ENCODE assay signal across 18 cellular contexts in the genomic region with DNA sequence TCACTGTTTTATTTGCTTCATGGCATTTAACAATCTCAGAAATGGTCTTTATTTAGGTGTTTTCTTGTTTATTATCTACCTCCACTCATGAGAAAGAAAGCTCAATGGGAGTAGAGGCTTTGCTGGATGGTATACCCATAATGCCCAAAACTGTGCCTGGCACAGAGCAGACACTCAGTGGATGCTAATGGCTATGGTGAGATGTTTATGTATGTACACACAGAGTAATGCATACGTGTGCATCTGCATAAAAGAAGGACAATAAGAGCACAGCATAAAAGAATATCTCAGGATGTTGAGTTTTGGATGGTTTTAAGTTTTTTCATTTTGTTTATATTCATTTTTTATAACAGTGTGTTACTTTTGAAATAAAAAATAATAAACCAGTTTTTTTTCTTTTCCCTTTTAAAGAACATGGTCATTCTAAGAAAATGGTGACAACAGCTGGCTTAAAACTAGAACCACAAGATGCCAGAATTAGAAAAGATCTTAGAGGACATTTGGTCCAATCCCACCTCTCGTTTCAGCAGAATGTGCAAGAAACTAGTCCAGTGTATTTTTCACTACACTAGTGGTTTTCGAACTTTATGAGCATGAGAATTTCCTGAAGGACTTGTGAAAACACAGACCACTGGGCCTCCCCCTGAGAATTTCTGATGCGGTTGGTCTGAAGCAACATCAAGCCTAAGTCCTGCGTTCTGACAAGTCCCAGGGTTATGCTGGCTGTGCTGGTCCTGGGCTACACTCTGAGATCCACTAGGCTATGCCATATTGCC.
A peak's percentile ranks its signal among the peaks of the same experiment; 100 is the strongest.
DNase-seq lines count a peak whose midpoint lies in the region; ATAC-seq and TF ChIP-seq lines count a peak whose summit lies in the region.
"Had no signal": no experiment of that assay in that cellular context is flagged by ENCODE, and none has a peak within 500 bp of the region (broad histone marks: within the 10 kb centered on the region; RNA-seq: fewer than 3 reads in every experiment).

No MANE protein-coding gene starts in this region.

- H3K4me3 ChIP-seq in Karpas-422 (ENCODE audit: low read length) (no peak overlapping the region), neural progenitor cell (no peak overlapping the region)
- H3K4me3 ChIP-seq: A549, adrenal gland, colonic mucosa, spleen, thyroid gland had no signal

- ATAC-seq in GM21390 (IDR thresholded peaks at IDR 0.05; ENCODE audit: unreplicated experiment) (peak; percentile 43), HG03135 (IDR thresholded peaks at IDR 0.05; ENCODE audit: unreplicated experiment) (no peak)
- ATAC-seq: A549 had no signal

- H3K4me3 Mint-ChIP-seq in activated T-cell treated with anti-CD3 and anti-CD28 coated beads, Interleukin-2, amount 50 U/mL, for 24 hours, result no peak overlapping the region
- H3K4me3 Mint-ChIP-seq in neural progenitor cell, result no peak overlapping the region

- peaks cover 95% of the 10 kb centered on the region for H3K4me1 Mint-ChIP-seq in activated T-cell treated with anti-CD3 and anti-CD28 coated beads, Interleukin-2, amount 50 U/mL, for 24 hours (ENCODE audit: low read depth)
- peaks cover 58% of the 10 kb centered on the region for H3K4me1 Mint-ChIP-seq in neural progenitor cell

- no peak for TF ChIP-seq CTCF in neural progenitor cell (IDR thresholded peaks at IDR 0.05)

- no peaks in the 10 kb centered on the region for H3K9me3 Mint-ChIP-seq in activated T-cell treated with anti-CD3 and anti-CD28 coated beads, Interleukin-2, amount 50 U/mL, for 24 hours
- H3K9me3 Mint-ChIP-seq in neural progenitor cell, result no peaks in the 10 kb centered on the region

- DNase-seq in activated T-cell treated with anti-CD3 and anti-CD28 coated beads, Interleukin-2, amount 50 U/mL, for 24 hours, result no peak
- DNase-seq in activated T-cell treated with anti-CD3 and anti-CD28 coated beads for 4 hours, result no peak
- no peak for DNase-seq in Karpas-422
- no peak for DNase-seq in neural progenitor cell (ENCODE audit: low spot score)
- no peak for DNase-seq in foreskin melanocyte
- DNase-seq in SKM-1 treated with dmso at 0.1 percent for 144 hours (lab: John Stamatoyannopoulos, UW; ENCODE audit: unreplicated experiment), result no peak
- DNase-seq: adrenal gland, colonic mucosa, HCEC 1CT, mesendoderm, NCI-H1694, NCI-H748 treated with DMSO at 0.1 percent for 48 hours, SHP77 treated with DMSO at 0.1 percent for 48 hours, spleen, thyroid gland had no signal

- H3K9me3 ChIP-seq in Karpas-422 (ENCODE audit: low read length) (no peaks in the 10 kb centered on the region), neural progenitor cell (ENCODE audit: low read depth) (no peaks in the 10 kb centered on the region)
- H3K9me3 ChIP-seq: A549, adrenal gland, colonic mucosa, spleen, thyroid gland had no signal

- H3K4me2 ChIP-seq in Karpas-422 (ENCODE audit: low read depth, low read length, poor library complexity, severe bottlenecking) (no peak overlapping the region), neural progenitor cell (no peak overlapping the region)
- H3K4me2 ChIP-seq: A549 had no signal

- H3K36me3 ChIP-seq in Karpas-422 (ENCODE audit: insufficient read depth, low read length) (no peaks in the 10 kb centered on the region; the same call in 1 of the 2 replicates), neural progenitor cell (no peaks in the 10 kb centered on the region)
- H3K36me3 ChIP-seq: adrenal gland, colonic mucosa, thyroid gland had no signal

- H3F3A ChIP-seq in neural progenitor cell (ENCODE audit: low read depth), result no peaks in the 10 kb centered on the region

- H4K20me1 ChIP-seq in Karpas-422 (ENCODE audit: insufficient read depth, low read depth, low read length), result no peaks in the 10 kb centered on the region
- H4K20me1 ChIP-seq in neural progenitor cell (ENCODE audit: low read depth), result peaks cover 5% of the 10 kb centered on the region

- no peak overlapping the region for H3K9ac ChIP-seq in Karpas-422 (ENCODE audit: low read length)
- H3K9ac ChIP-seq in neural progenitor cell, result no peak overlapping the region

- H3K79me2 ChIP-seq in Karpas-422 (ENCODE audit: low read length) (peaks cover 95% of the 10 kb centered on the region), neural progenitor cell (ENCODE audit: low read depth) (no peaks in the 10 kb centered on the region)

- peak overlapping the region; percentile 81 for H3K27ac Mint-ChIP-seq in activated T-cell treated with anti-CD3 and anti-CD28 coated beads, Interleukin-2, amount 50 U/mL, for 24 hours
- H3K27ac Mint-ChIP-seq in neural progenitor cell, result peak overlapping the region; percentile 34

- H3K27ac ChIP-seq in Karpas-422 (ENCODE audit: low read length) (peak overlapping the region; percentile 87), neural progenitor cell (no peak overlapping the region)
- H3K27ac ChIP-seq: A549, adrenal gland, colonic mucosa, thyroid gland had no signal

- H3K27me3 Mint-ChIP-seq in activated T-cell treated with anti-CD3 and anti-CD28 coated beads, Interleukin-2, amount 50 U/mL, for 24 hours, result no peaks in the 10 kb centered on the region
- peaks cover 13% of the 10 kb centered on the region for H3K27me3 Mint-ChIP-seq in neural progenitor cell (ENCODE audit: insufficient read depth, low read depth)

- H3K36me3 Mint-ChIP-seq in activated T-cell treated with anti-CD3 and anti-CD28 coated beads, Interleukin-2, amount 50 U/mL, for 24 hours (ENCODE audit: low read depth), result peaks cover 100% of the 10 kb centered on the region
- H3K36me3 Mint-ChIP-seq in neural progenitor cell, result peaks cover 23% of the 10 kb centered on the region

- peaks cover 98% of the 10 kb centered on the region for H3K4me1 ChIP-seq in Karpas-422 (ENCODE audit: low read length)
- H3K4me1 ChIP-seq in neural progenitor cell, result peaks cover 22% of the 10 kb centered on the region
- H3K4me1 ChIP-seq: A549, colonic mucosa had no signal

- H3K27me3 ChIP-seq in Karpas-422 (ENCODE audit: low read length) (no peaks in the 10 kb centered on the region), neural progenitor cell (no peaks in the 10 kb centered on the region)
- H3K27me3 ChIP-seq: adrenal gland, colonic mucosa, spleen, thyroid gland had no signal

- no peak overlapping the region for H2AFZ ChIP-seq in Karpas-422 (ENCODE audit: low read length)
- H2AFZ ChIP-seq in neural progenitor cell (replicated peaks), result no peak overlapping the region

- no peaks in the 10 kb centered on the region for H3K9me2 ChIP-seq in Karpas-422 (replicated peaks; ENCODE audit: insufficient read depth, low read length)
